8 cellular contexts compared by ENCODE assay signal in genomic region chr18:11906926-11907874, GRCh38. TPM values are rescaled to one million over a fixed set of nuclear protein-coding genes. Genes with fewer than 3 reads are reported as not detected.
DNase-seq lines count a peak whose midpoint lies in the region; ATAC-seq and TF ChIP-seq lines count a peak whose summit lies in the region.

No MANE protein-coding gene starts in this region.

- no peaks in the 10 kb centered on the region for H3K27me3 ChIP-seq in BLaER1
- H3K27me3 ChIP-seq in MM.1S (replicated peaks; ENCODE audit: insufficient read depth, low read length), result no peaks in the 10 kb centered on the region
- H3K27me3 ChIP-seq in duodenal mucosa (ENCODE audit: control insufficient read depth in 1 of 2, insufficient read depth in 2 of 2, low read length in 2 of 2), result no peaks in the 10 kb centered on the region
- H3K27me3 ChIP-seq in neural cell (ENCODE audit: insufficient read depth, low read depth, low read length), result no peaks in the 10 kb centered on the region

- no peak for TF ChIP-seq EP300 in neural cell (conservative IDR thresholded peaks at IDR 0.05; ENCODE audit: poor library complexity, severe bottlenecking)

- no peak for ATAC-seq in HG03159 (IDR thresholded peaks at IDR 0.05; ENCODE audit: unreplicated experiment)

- peak overlapping the region; percentile 86 for H3K9ac ChIP-seq in BLaER1
- H3K9ac ChIP-seq in MM.1S (ENCODE audit: low read length), result peak overlapping the region; percentile 86; the same call in 1 of the 2 replicates
- H3K9ac ChIP-seq in duodenal mucosa (ENCODE audit: low read depth in 1 of 2, low read length in 2 of 2), result peak overlapping the region; percentile 97 to 99
- H3K9ac ChIP-seq in neural cell (ENCODE audit: low read length), result peak overlapping the region; percentile 96

- H3F3A ChIP-seq in MM.1S (ENCODE audit: insufficient read depth, low read length), result 0 out of 2 replicates have a peak, but pooled peaks cover 4% of the 10 kb centered on the region
- no peaks in the 10 kb centered on the region for H3F3A ChIP-seq in neural cell (ENCODE audit: insufficient read depth, low read length, poor library complexity, severe bottlenecking)

- H4K20me1 ChIP-seq in BLaER1 (no peaks in the 10 kb centered on the region), MM.1S (ENCODE audit: insufficient read depth, low read length) (no peaks in the 10 kb centered on the region), neural cell (ENCODE audit: insufficient read depth) (no peaks in the 10 kb centered on the region)

- H3K4me3 ChIP-seq in BLaER1, result peak overlapping the region; percentile 77
- peak overlapping the region; percentile 86 for H3K4me3 ChIP-seq in MM.1S (ENCODE audit: low read length)
- peak overlapping the region; percentile 89 to 95 for H3K4me3 ChIP-seq in duodenal mucosa (ENCODE audit: low read depth in 1 of 2, low read length in 2 of 2)
- peak overlapping the region; percentile 95 for H3K4me3 ChIP-seq in neural cell (ENCODE audit: low read length)

- peaks cover 10% of the 10 kb centered on the region; the same call in 1 of the 2 replicates for H3K4me1 ChIP-seq in BLaER1
- H3K4me1 ChIP-seq in MM.1S (ENCODE audit: low read length), result no peaks in the 10 kb centered on the region
- peaks cover 11 to 14% of the 10 kb centered on the region in 2 donors for H3K4me1 ChIP-seq in duodenal mucosa (ENCODE audit: control insufficient read depth in 1 of 2, insufficient read depth in 2 of 2, low read length in 2 of 2)

- H3K79me2 ChIP-seq in MM.1S (ENCODE audit: low read length) (peaks cover 3% of the 10 kb centered on the region; the same call in 1 of the 2 replicates), neural cell (replicated peaks; ENCODE audit: insufficient read depth, low read length) (no peaks in the 10 kb centered on the region)

- H3K36me3 ChIP-seq in BLaER1 (peaks cover 25% of the 10 kb centered on the region), MM.1S (replicated peaks; ENCODE audit: insufficient read depth, low read length) (no peaks in the 10 kb centered on the region), duodenal mucosa (ENCODE audit: control insufficient read depth in 1 of 2, insufficient read depth in 2 of 2, low read length in 2 of 2) (peaks cover 6 to 27% of the 10 kb centered on the region in 2 donors), neural cell (ENCODE audit: insufficient read depth, low read length) (no peaks in the 10 kb centered on the region)

- DNase-seq in MM.1S, result no peak
- DNase-seq in NCI-H526 treated with DMSO at 0.1 percent for 48 hours (lab: John Stamatoyannopoulos, UW), result no peak
- DNase-seq in activated CD4-positive, alpha-beta T cell treated with anti-CD3 and anti-CD28 coated beads for 1 hour, result no peak
- no peak for DNase-seq in NCI-H524 (lab: John Stamatoyannopoulos, UW)

- TF ChIP-seq CTCF in MM.1S (IDR thresholded peaks at IDR 0.05; ENCODE audit: low read length), result no peak
- no peak for TF ChIP-seq CTCF in neural cell (IDR thresholded peaks at IDR 0.05; ENCODE audit: poor library complexity, severe bottlenecking)

- peak overlapping the region; percentile 87 for H3K4me2 ChIP-seq in BLaER1
- peak overlapping the region; percentile 92; the same call in 1 of the 2 replicates for H3K4me2 ChIP-seq in MM.1S (ENCODE audit: low read depth, low read length)
- peak overlapping the region; percentile 84 for H3K4me2 ChIP-seq in neural cell (ENCODE audit: low read length)

- H3K27ac ChIP-seq in BLaER1 (peak overlapping the region; percentile 91; the same call in 1 of the 2 replicates), MM.1S (ENCODE audit: low read length) (no peak overlapping the region), duodenal mucosa (ENCODE audit: low read depth, low read length) (no peak overlapping the region), neural cell (ENCODE audit: low read length) (no peak overlapping the region)

- H3K9me2 ChIP-seq in MM.1S (replicated peaks; ENCODE audit: insufficient read depth, low read length) (no peaks in the 10 kb centered on the region), neural cell (ENCODE audit: insufficient read depth, low read length) (no peaks in the 10 kb centered on the region)

- H2AFZ ChIP-seq in MM.1S (ENCODE audit: low read length), result peak overlapping the region; percentile 97
- peak overlapping the region; percentile 41 for H2AFZ ChIP-seq in neural cell (ENCODE audit: low read depth, low read length)

- H3K9me3 ChIP-seq in BLaER1 (no peaks in the 10 kb centered on the region), MM.1S (replicated peaks; ENCODE audit: insufficient read depth, low read length) (no peaks in the 10 kb centered on the region), duodenal mucosa (ENCODE audit: control insufficient read depth in 1 of 2, low read length in 2 of 2) (no peaks in the 10 kb centered on the region), neural cell (ENCODE audit: low read length) (no peaks in the 10 kb centered on the region)

- no peak for TF ChIP-seq RAD21 in neural cell (conservative IDR thresholded peaks at IDR 0.05)

TF ChIP-seq in neural cell, 6 proteins besides CTCF, POLR2A, EP300 and RAD21:
- TF ChIP-seq POLR2AphosphoS5 (IDR thresholded peaks at IDR 0.05) (no peak), MXI1 (conservative IDR thresholded peaks at IDR 0.05; ENCODE audit: poor library complexity, severe bottlenecking) (no peak), REST (IDR thresholded peaks at IDR 0.05; ENCODE audit: borderline replicate concordance) (no peak), EZH2 (IDR thresholded peaks at IDR 0.05; ENCODE audit: borderline replicate concordance, insufficient read depth, low read length, poor library complexity, severe bottlenecking) (no peak), SMC3 (conservative IDR thresholded peaks at IDR 0.05; ENCODE audit: poor library complexity) (no peak), TAF1 (IDR thresholded peaks at IDR 0.05; ENCODE audit: low read depth) (no peak)

RNA-seq across cellular contexts. Expression of gene MPPE1, which starts 0.9 kb away (rescaled TPM):
- polyA plus RNA-seq in neural cell, result 48.3 and 53.4 TPM in 2 replicates
- 22.4 and 26.3 TPM in 2 replicates for polyA minus RNA-seq in neural cell

RNA-seq across cellular contexts. Expression of gene CHMP1B, which starts 56.0 kb away (rescaled TPM):
- polyA plus RNA-seq in neural cell, result 106 and 109 TPM in 2 replicates
- polyA minus RNA-seq in neural cell, result 123 and 130 TPM in 2 replicates
